In the genomic region with DNA sequence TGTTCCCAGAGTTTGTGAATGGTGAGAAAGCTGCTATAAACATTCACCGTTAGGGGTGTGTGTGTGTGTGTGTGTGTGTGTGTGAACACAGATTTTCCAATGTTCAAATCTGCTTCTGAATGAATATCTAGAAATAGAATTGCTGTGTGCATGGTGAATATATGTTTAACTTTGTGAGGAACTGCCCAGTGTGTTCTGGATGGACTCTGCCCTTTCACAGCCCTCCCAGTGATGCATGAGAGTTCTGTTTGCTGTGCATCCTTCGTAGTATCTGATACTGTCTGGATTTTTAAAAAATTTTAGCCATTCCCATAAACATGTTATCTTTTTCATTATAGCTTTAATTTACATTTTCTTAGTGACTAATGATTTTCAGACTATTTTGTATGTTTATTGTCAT, we compare ENCODE assay signal across 27 cellular contexts.
A peak's percentile ranks its signal among the peaks of the same experiment; 100 is the strongest.
DNase-seq lines count a peak whose midpoint lies in the region; ATAC-seq, FAIRE-seq and TF ChIP-seq lines count a peak whose summit lies in the region.
"Had no signal": no experiment of that assay in that cellular context is flagged by ENCODE, and none has a peak within 500 bp of the region (broad histone marks: within the 10 kb centered on the region; RNA-seq: fewer than 3 reads in every experiment).

No MANE protein-coding gene starts in this region.

- H3K79me2 ChIP-seq in HepG2 (ENCODE audit: insufficient read depth, low read length) = no peaks in the 10 kb centered on the region
- H3K79me2 ChIP-seq in neural progenitor cell (ENCODE audit: low read depth) = peaks cover 12% of the 10 kb centered on the region

- H3K36me3 Mint-ChIP-seq in neural progenitor cell = no peaks in the 10 kb centered on the region
- no peaks in the 10 kb centered on the region for H3K36me3 Mint-ChIP-seq in immature natural killer cell
- H3K36me3 Mint-ChIP-seq: CD14-positive monocyte; CD8-positive, alpha-beta memory T cell; IgD-negative memory B cell had no signal

- H3K4me1 Mint-ChIP-seq in neural progenitor cell (peaks cover 13% of the 10 kb centered on the region), immature natural killer cell (no peaks in the 10 kb centered on the region)
- H3K4me1 Mint-ChIP-seq: CD14-positive monocyte; CD8-positive, alpha-beta memory T cell; IgD-negative memory B cell had no signal

- H3K9me3 ChIP-seq in HepG2 (ENCODE audit: low read length) (no peaks in the 10 kb centered on the region), right lobe of liver (no peaks in the 10 kb centered on the region), neural progenitor cell (ENCODE audit: low read depth) (no peaks in the 10 kb centered on the region)
- H3K9me3 ChIP-seq: BE2C had no signal

- H3K27ac ChIP-seq in HepG2 (ENCODE audit: extremely low read length, insufficient read depth, low read length) = no peak overlapping the region
- no peak overlapping the region for H3K27ac ChIP-seq in right lobe of liver
- no peak overlapping the region for H3K27ac ChIP-seq in neural progenitor cell
- H3K27ac ChIP-seq: KMS-11 had no signal

- H3K27me3 ChIP-seq in HepG2 (ENCODE audit: control insufficient read depth in 1 of 2, insufficient read depth in 2 of 2, low read length in 2 of 2) (no peaks in the 10 kb centered on the region), right lobe of liver (no peaks in the 10 kb centered on the region), neural progenitor cell (no peaks in the 10 kb centered on the region)
- H3K27me3 ChIP-seq: BE2C had no signal

- TF ChIP-seq CTCF in HepG2 (CRISPR knock-in tag; IDR thresholded peaks at IDR 0.05) = no peak
- no peak for TF ChIP-seq CTCF in right lobe of liver (IDR thresholded peaks at IDR 0.05)
- no peak for TF ChIP-seq CTCF in neural progenitor cell (IDR thresholded peaks at IDR 0.05)

- H3K4me2 ChIP-seq in HepG2 (ENCODE audit: low read depth, low read length) (no peak overlapping the region), neural progenitor cell (peak overlapping the region; percentile 92)
- H3K4me2 ChIP-seq: GM23338, KMS-11 had no signal

- FAIRE-seq in HepG2 (lab: Jason Lieb, UNC) = no peak
- FAIRE-seq: GM12878 had no signal

- POLR2A ChIA-PET in HepG2 (lab: Yijun Ruan, JAX) = no interaction called here

- DNase-seq in HepG2 (ENCODE audit: low spot score) (no peak), right lobe of liver (no peak), left colon (no peak), neural progenitor cell (ENCODE audit: low spot score) (no peak), NCI-H446 treated with DMSO at 0.1 percent for 48 hours (lab: John Stamatoyannopoulos, UW) (no peak), NCI-H2227 treated with DMSO at 0.1 percent for 48 hours (lab: John Stamatoyannopoulos, UW) (no peak), immature natural killer cell (no peak)
- DNase-seq in stimulated activated CD4-positive, alpha-beta T cell treated with anti-CD3 and anti-CD28 coated beads, Interleukin-4, amount 100 ng/mL, for 1 hour = no peak
- DNase-seq: 8988T; ACHN; BE2C; CD8-positive, alpha-beta memory T cell; DMS 273 treated with DMSO at 0.1 percent for 48 hours; DMS79; EL; GDM1; H9; NCI-H1092 treated with DMSO at 0.1 percent for 48 hours; NCI-H1436; NCI-H187; NCI-H2081 treated with DMSO at 0.1 percent for 48 hours; SHP77 treated with DMSO at 0.1 percent for 48 hours had no signal

- ATAC-seq in HepG2 (peak; percentile 55; the same call in 1 of the 3 replicates), right lobe of liver (no peak), left colon (peak; percentile 52)
- ATAC-seq: GM12878, GM23338 had no signal

- H3K36me3 ChIP-seq in HepG2 (replicated peaks in 1 of 2; ENCODE audit: control insufficient read depth in 1 of 2, insufficient read depth in 2 of 2, low read length in 2 of 2) (no peaks in the 10 kb centered on the region), right lobe of liver (no peaks in the 10 kb centered on the region), neural progenitor cell (no peaks in the 10 kb centered on the region)
- H3K36me3 ChIP-seq: BE2C had no signal

- no peak overlapping the region for H3K4me3 ChIP-seq in HepG2 (replicated peaks in 1 of 3; ENCODE audit: insufficient read depth in 1 of 3, low read depth in 2 of 3, low read length in 3 of 3)
- no peak overlapping the region for H3K4me3 ChIP-seq in right lobe of liver
- H3K4me3 ChIP-seq in neural progenitor cell = peak overlapping the region; percentile 73
- H3K4me3 ChIP-seq: GM12878, GM23338 had no signal

- H3K9ac ChIP-seq in HepG2 (ENCODE audit: insufficient read depth, low read depth, low read length) (no peak overlapping the region), neural progenitor cell (no peak overlapping the region)
- H3K9ac ChIP-seq: KMS-11 had no signal

- H3K27me3 Mint-ChIP-seq in neural progenitor cell (ENCODE audit: insufficient read depth, low read depth) = no peaks in the 10 kb centered on the region
- peaks cover 2 to 7% (median 5%) of the 10 kb centered on the region in 3 donors for H3K27me3 Mint-ChIP-seq in immature natural killer cell (ENCODE audit: low read depth in 3 of 3)
- H3K27me3 Mint-ChIP-seq: IgD-negative memory B cell had no signal

- H2AFZ ChIP-seq in HepG2 (ENCODE audit: low read length) = no peak overlapping the region
- H2AFZ ChIP-seq in neural progenitor cell (replicated peaks) = no peak overlapping the region
- H2AFZ ChIP-seq: GM23338 had no signal

- intact Hi-C loops in HepG2 (cut with micrococcal nuclease; ENCODE audit: unreplicated experiment) (no loop called here), right lobe of liver (cut with DNase I) (no loop called here), left colon (cut with DNase I, micrococcal nuclease) (no loop called here)

- H3K4me3 Mint-ChIP-seq in neural progenitor cell (peak overlapping the region; percentile 74), immature natural killer cell (no peak overlapping the region)
- H3K4me3 Mint-ChIP-seq: CD14-positive monocyte; CD8-positive, alpha-beta memory T cell; GM23338; IgD-negative memory B cell had no signal

- 0 out of 2 replicates have a peak, but pooled peaks cover 7% of the 10 kb centered on the region for H3K4me1 ChIP-seq in HepG2 (ENCODE audit: insufficient read depth, low read length)
- H3K4me1 ChIP-seq in right lobe of liver = no peaks in the 10 kb centered on the region
- peaks cover 13% of the 10 kb centered on the region for H3K4me1 ChIP-seq in neural progenitor cell
- H3K4me1 ChIP-seq: BE2C had no signal

- peaks cover 5% of the 10 kb centered on the region for H3F3A ChIP-seq in neural progenitor cell (ENCODE audit: low read depth)

- TF ChIP-seq POLR2A in HepG2 (IDR thresholded peaks at IDR 0.05; ENCODE audit: insufficient read depth in 1 of 2, low read depth in 2 of 2, low read length in 2 of 2) (no peak), right lobe of liver (IDR thresholded peaks at IDR 0.05) (no peak)

- CTCF ChIA-PET in HepG2 (lab: Yijun Ruan, JAX; ENCODE audit: low intra/inter-chr PET ratio, low total read pairs) = no interaction called here

- H3K27ac Mint-ChIP-seq in neural progenitor cell (no peak overlapping the region), immature natural killer cell (no peak overlapping the region)
- H3K27ac Mint-ChIP-seq: CD14-positive monocyte; CD8-positive, alpha-beta memory T cell; GM23338; H9; IgD-negative memory B cell had no signal

- WGBS in HepG2 (ENCODE audit: low lambda C conversion rate) = 4% methylated on average over 2 of the region's 2 CpGs
- WGBS in right lobe of liver (ENCODE audit: insufficient coverage, low coverage, low lambda C conversion rate, missing lambda C conversion rate) = 28% methylated on average over 2 of the region's 2 CpGs

- no peaks in the 10 kb centered on the region for H4K20me1 ChIP-seq in HepG2 (ENCODE audit: insufficient read depth, low read length)
- no peaks in the 10 kb centered on the region for H4K20me1 ChIP-seq in neural progenitor cell (ENCODE audit: low read depth)

- BruUV-seq in HepG2 (replicated peaks; lab: Mats Ljungman, UMichigan) = no TSS peak

- H3K9me3 Mint-ChIP-seq in neural progenitor cell = peaks cover 5% of the 10 kb centered on the region
- H3K9me3 Mint-ChIP-seq in immature natural killer cell = peaks cover 0 to 2% (median 0%) of the 10 kb centered on the region in 6 donors

- no peak for TF ChIP-seq RAD21 in HepG2 (CRISPR knock-in tag; IDR thresholded peaks at IDR 0.05)

- in situ Hi-C loops in HepG2 (cut with HindIII; ENCODE audit: extremely low pct_ligation_motif_present, low pct_unique_long_range_greater_than_20kb) = no loop called here

- TF ChIP-seq EP300 in HepG2 (IDR thresholded peaks at IDR 0.05; ENCODE audit: low read depth in 2 of 2, low read length in 2 of 2) (no peak), HepG2 (CRISPR knock-in tag; IDR thresholded peaks at IDR 0.05; ENCODE audit: borderline replicate concordance) (no peak)

TF ChIP-seq in HepG2, 621 proteins besides CTCF, POLR2A, EP300 and RAD21:
- TF ChIP-seq, protein P1, sequence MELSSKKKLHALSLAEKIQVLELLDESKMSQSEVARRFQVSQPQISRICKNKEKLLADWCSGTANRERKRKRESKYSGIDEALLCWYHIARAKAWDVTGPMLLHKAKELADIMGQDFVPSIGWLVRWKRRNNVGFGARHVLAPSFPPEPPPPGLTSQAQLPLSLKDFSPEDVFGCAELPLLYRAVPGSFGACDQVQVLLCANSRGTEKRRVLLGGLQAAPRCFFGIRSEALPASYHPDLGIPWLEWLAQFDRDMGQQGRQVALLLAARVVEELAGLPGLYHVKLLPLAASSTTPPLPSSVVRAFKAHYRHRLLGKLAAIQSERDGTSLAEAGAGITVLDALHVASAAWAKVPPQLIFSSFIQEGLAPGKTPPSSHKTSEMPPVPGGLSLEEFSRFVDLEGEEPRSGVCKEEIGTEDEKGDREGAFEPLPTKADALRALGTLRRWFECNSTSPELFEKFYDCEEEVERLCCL (CRISPR knock-in tag; IDR thresholded peaks at IDR 0.05; ENCODE audit: borderline replicate concordance) = no peak
- TF ChIP-seq, protein P2, sequence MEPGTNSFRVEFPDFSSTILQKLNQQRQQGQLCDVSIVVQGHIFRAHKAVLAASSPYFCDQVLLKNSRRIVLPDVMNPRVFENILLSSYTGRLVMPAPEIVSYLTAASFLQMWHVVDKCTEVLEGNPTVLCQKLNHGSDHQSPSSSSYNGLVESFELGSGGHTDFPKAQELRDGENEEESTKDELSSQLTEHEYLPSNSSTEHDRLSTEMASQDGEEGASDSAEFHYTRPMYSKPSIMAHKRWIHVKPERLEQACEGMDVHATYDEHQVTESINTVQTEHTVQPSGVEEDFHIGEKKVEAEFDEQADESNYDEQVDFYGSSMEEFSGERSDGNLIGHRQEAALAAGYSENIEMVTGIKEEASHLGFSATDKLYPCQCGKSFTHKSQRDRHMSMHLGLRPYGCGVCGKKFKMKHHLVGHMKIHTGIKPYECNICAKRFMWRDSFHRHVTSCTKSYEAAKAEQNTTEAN (CRISPR knock-in tag; conservative IDR thresholded peaks at IDR 0.05) = no peak
- TF ChIP-seq ZNF549 (CRISPR knock-in tag; IDR thresholded peaks at IDR 0.05) = peak; percentile 80; the same call in 1 of the 2 replicates
- TF ChIP-seq CHD4 (IDR thresholded peaks at IDR 0.05; ENCODE audit: borderline replicate concordance, low read length) = no peak
- TF ChIP-seq MYC (CRISPR knock-in tag; IDR thresholded peaks at IDR 0.05; ENCODE audit: borderline replicate concordance) = no peak
- no peak for TF ChIP-seq SETDB1 (CRISPR knock-in tag; IDR thresholded peaks at IDR 0.05; ENCODE audit: borderline replicate concordance)
- TF ChIP-seq ZBTB42 (CRISPR knock-in tag; IDR thresholded peaks at IDR 0.05) = no peak
- TF ChIP-seq ZNF10 (CRISPR knock-in tag; IDR thresholded peaks at IDR 0.05; ENCODE audit: borderline replicate concordance, low read depth) = no peak

Comparison
In these comparisons a context has a peak if more than half of its experiments do, and no peak if none do; other contexts are left out.
1. ATAC-seq: peak in HepG2 (single experiment) and left colon (single experiment); none in right lobe of liver (0 of 4).